1 cellular context compared by ENCODE assay signal in the genomic region with DNA sequence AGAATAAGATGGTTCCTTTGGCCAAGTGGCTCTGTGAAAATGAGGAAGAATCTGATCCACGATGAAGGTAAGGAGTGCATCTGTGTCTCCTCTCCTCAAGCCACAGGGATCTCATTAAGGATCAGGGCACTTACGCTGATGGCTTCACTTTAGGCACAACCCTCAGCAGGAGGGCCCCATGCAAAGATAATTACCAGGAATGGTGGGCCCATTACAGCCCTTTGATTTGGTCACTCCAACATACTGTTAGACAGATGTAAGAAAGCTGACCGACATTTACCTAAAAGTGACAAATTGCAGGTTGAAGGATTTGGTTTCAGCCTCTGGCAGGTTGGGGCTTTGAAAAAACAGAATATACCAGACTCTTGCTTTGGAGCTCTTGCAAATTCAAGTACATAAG.
TF ChIP-seq lines count a peak whose summit lies in the region.

No MANE protein-coding gene starts in this region.

TF ChIP-seq in HEK293T, 16 proteins besides CTCF, POLR2A, EP300 and RAD21 (continued from another document):
- no peak for TF ChIP-seq CTBP1 (IDR thresholded peaks at IDR 0.05; ENCODE audit: borderline replicate concordance)
